Comparison of ENCODE assay signal across 27 cellular contexts in the genomic region with DNA sequence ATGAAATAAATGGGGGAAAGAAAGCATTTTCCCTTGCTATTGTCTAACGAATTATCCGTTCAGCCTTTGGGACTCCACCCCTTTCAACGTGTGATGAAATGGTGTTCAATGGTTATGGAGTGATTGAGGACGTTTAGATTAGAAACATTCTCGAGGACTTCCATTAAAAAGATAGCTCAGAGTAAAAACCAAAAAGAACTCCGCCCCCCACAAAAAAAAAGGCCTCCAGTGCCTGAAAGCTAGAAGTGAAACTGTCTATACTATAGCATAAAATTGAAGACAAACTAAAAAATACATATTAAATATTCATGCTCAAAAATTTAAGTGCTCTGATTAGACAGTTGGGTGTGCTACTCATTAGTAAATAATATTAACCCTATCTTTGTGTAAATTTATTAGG.
A peak's percentile ranks its signal among the peaks of the same experiment; 100 is the strongest.
DNase-seq lines count a peak whose midpoint lies in the region; ATAC-seq and TF ChIP-seq lines count a peak whose summit lies in the region.
"Had no signal": no experiment of that assay in that cellular context is flagged by ENCODE, and none has a peak within 500 bp of the region (broad histone marks: within the 10 kb centered on the region; RNA-seq: fewer than 3 reads in every experiment).

No MANE protein-coding gene starts in this region.

- H3K9me3 ChIP-seq in DOHH2 (ENCODE audit: control insufficient read depth, insufficient read depth, low read length) = no peaks in the 10 kb centered on the region
- H3K9me3 ChIP-seq: suprapubic skin had no signal

- H3K27ac ChIP-seq in DOHH2 (ENCODE audit: low read depth, low read length) = peak overlapping the region; percentile 88
- H3K27ac ChIP-seq: coronary artery, KMS-11, parathyroid adenoma, suprapubic skin, VCaP had no signal

- H3K4me1 Mint-ChIP-seq in nephron = peaks cover 15% of the 10 kb centered on the region

- H3K4me3 ChIP-seq in DOHH2 (ENCODE audit: low read length) = peak overlapping the region; percentile 41
- H3K4me3 ChIP-seq: coronary artery, skin epidermis, suprapubic skin had no signal

- peak; percentile 78 for DNase-seq in NAMALWA (ENCODE audit: low spot score)
- DNase-seq in SIG-M5 (lab: John Stamatoyannopoulos, UW) = peak; percentile 29
- no peak for DNase-seq in NCI-H2107 treated with DMSO at 0.1 percent for 48 hours (lab: John Stamatoyannopoulos, UW; ENCODE audit: unreplicated experiment)
- DNase-seq: activated gamma-delta T cell; activated naive CD8-positive, alpha-beta T cell treated with anti-CD3 and anti-CD28 coated beads, Interleukin-2, amount 50 U/mL, for 24 hours; activated T-cell treated with anti-CD3 and anti-CD28 coated beads, Interleukin-2, amount 50 U/mL, for 24 hours; DMS 273 treated with DMSO at 0.1 percent for 48 hours; effector memory CD8-positive, alpha-beta T cell; H9; left colon; NCI-H1048; NCI-H446 treated with DMSO at 0.1 percent for 48 hours; NCI-H774; PC-3; retina; stimulated activated naive B cell treated with anti-CD40 and anti-IgM and Interleukin-4, amounts not matched to agents 10 μg/mL and 1 μg/mL and 100 μg/mL, for 72 hours; T-helper 9 cell had no signal

- H3K9me2 ChIP-seq in DOHH2 (replicated peaks; ENCODE audit: control insufficient read depth, low read length) = no peaks in the 10 kb centered on the region

- peaks cover 36% of the 10 kb centered on the region for H3F3A ChIP-seq in DOHH2 (ENCODE audit: control insufficient read depth, insufficient read depth)

- H3K4me1 ChIP-seq in DOHH2 (ENCODE audit: control insufficient read depth, low read length) = peaks cover 49% of the 10 kb centered on the region

- H3K27me3 Mint-ChIP-seq in nephron (ENCODE audit: low read depth) = no peaks in the 10 kb centered on the region
- H3K27me3 Mint-ChIP-seq: stimulated activated naive B cell treated with anti-CD40 and anti-IgM and Interleukin-4, amounts not matched to agents 10 μg/mL and 1 μg/mL and 100 μg/mL, for 72 hours had no signal

- H3K9me3 Mint-ChIP-seq in nephron = no peaks in the 10 kb centered on the region
- H3K9me3 Mint-ChIP-seq: activated naive CD8-positive, alpha-beta T cell treated with anti-CD3 and anti-CD28 coated beads, Interleukin-2, amount 50 U/mL, for 24 hours; activated T-cell treated with anti-CD3 and anti-CD28 coated beads, Interleukin-2, amount 50 U/mL, for 24 hours; effector memory CD8-positive, alpha-beta T cell; stimulated activated naive B cell treated with anti-CD40 and anti-IgM and Interleukin-4, amounts not matched to agents 10 μg/mL and 1 μg/mL and 100 μg/mL, for 72 hours had no signal

- no peaks in the 10 kb centered on the region for H4K20me1 ChIP-seq in DOHH2 (ENCODE audit: control insufficient read depth, insufficient read depth, low read depth, low read length)

- peak overlapping the region in 2 of 3 experiments; percentile 20 to 63 for H3K27ac Mint-ChIP-seq in nephron
- H3K27ac Mint-ChIP-seq: activated naive CD8-positive, alpha-beta T cell treated with anti-CD3 and anti-CD28 coated beads, Interleukin-2, amount 50 U/mL, for 24 hours; activated T-cell treated with anti-CD3 and anti-CD28 coated beads, Interleukin-2, amount 50 U/mL, for 24 hours; effector memory CD8-positive, alpha-beta T cell; H9; stimulated activated naive B cell treated with anti-CD40 and anti-IgM and Interleukin-4, amounts not matched to agents 10 μg/mL and 1 μg/mL and 100 μg/mL, for 72 hours had no signal

- no peaks in the 10 kb centered on the region for H3K36me3 Mint-ChIP-seq in nephron (ENCODE audit: low read depth)

- H3K79me2 ChIP-seq in DOHH2 (ENCODE audit: control insufficient read depth, low read length) = peaks cover 19% of the 10 kb centered on the region
- H3K79me2 ChIP-seq: parathyroid adenoma had no signal

- H3K4me3 Mint-ChIP-seq in nephron = peak overlapping the region; percentile 24 to 95 (median 57)
- H3K4me3 Mint-ChIP-seq: activated naive CD8-positive, alpha-beta T cell treated with anti-CD3 and anti-CD28 coated beads, Interleukin-2, amount 50 U/mL, for 24 hours; activated T-cell treated with anti-CD3 and anti-CD28 coated beads, Interleukin-2, amount 50 U/mL, for 24 hours; effector memory CD8-positive, alpha-beta T cell; H9 had no signal

- no peaks in the 10 kb centered on the region for H3K36me3 ChIP-seq in DOHH2 (ENCODE audit: control insufficient read depth, low read length)
- H3K36me3 ChIP-seq: suprapubic skin had no signal

- no peak for ATAC-seq in GM18873 (IDR thresholded peaks at IDR 0.05; ENCODE audit: low FRiP score, unreplicated experiment)
- ATAC-seq in HG02798 (IDR thresholded peaks at IDR 0.05; ENCODE audit: poor library complexity, unreplicated experiment) = no peak
- ATAC-seq: activated naive CD8-positive, alpha-beta T cell treated with anti-CD3 and anti-CD28 coated beads, Interleukin-2, amount 50 U/mL, for 24 hours; effector memory CD8-positive, alpha-beta T cell; left colon; PC-3; stimulated activated naive B cell treated with anti-CD40 and anti-IgM and Interleukin-4, amounts not matched to agents 10 μg/mL and 1 μg/mL and 100 μg/mL, for 72 hours had no signal

- TF ChIP-seq CTCF in DOHH2 (IDR thresholded peaks at IDR 0.05; ENCODE audit: low read depth, low read length, poor library complexity, severe bottlenecking) (no peak), nephron (IDR thresholded peaks at IDR 0.05; ENCODE audit: unreplicated experiment in 3 of 3) (no peak)

- no peaks in the 10 kb centered on the region for H3K27me3 ChIP-seq in DOHH2 (ENCODE audit: control insufficient read depth, low read length)
- H3K27me3 ChIP-seq: suprapubic skin had no signal

- peak overlapping the region; percentile 73 for H3K4me2 ChIP-seq in DOHH2 (ENCODE audit: low read length)
- H3K4me2 ChIP-seq: KMS-11 had no signal
